11 cellular contexts compared by ENCODE assay signal in the genomic region with DNA sequence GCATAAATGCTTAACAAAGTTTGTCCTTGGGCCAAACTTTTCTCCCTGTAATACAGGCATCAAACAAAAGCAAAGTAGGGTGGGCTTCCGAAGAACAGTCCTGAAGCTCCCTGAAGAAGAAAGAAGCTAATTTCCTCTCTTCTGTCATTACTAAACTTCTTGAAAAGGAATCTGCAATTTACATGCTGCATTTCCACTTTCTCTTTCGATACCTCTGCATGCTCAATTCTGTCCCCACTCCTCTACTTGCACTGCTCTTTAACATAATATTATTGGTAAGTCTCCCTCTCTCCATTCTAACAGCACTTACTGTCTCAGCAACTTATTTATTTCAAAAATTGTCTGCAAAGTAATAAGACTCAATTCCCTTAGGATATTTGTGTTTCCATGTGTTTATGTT. TPM values are rescaled to one million over a fixed set of nuclear protein-coding genes. Genes with fewer than 3 reads are reported as not detected.
A peak's percentile ranks its signal among the peaks of the same experiment; 100 is the strongest.
DNase-seq lines count a peak whose midpoint lies in the region; ATAC-seq, FAIRE-seq and TF ChIP-seq lines count a peak whose summit lies in the region.
"Had no signal": no experiment of that assay in that cellular context is flagged by ENCODE, and none has a peak within 500 bp of the region (broad histone marks: within the 10 kb centered on the region; RNA-seq: fewer than 3 reads in every experiment).

No MANE protein-coding gene starts in this region.

- H3K4me3 Mint-ChIP-seq in activated naive CD4-positive, alpha-beta T cell treated with anti-CD3 and anti-CD28 coated beads for 36 hours: peak overlapping the region; percentile 2

- H3K36me3 ChIP-seq in GM12878 (ENCODE audit: control insufficient read depth in 2 of 2, insufficient read depth in 2 of 2, low read length in 1 of 2): no peaks in the 10 kb centered on the region
- no peaks in the 10 kb centered on the region for H3K36me3 ChIP-seq in subcutaneous abdominal adipose tissue (ENCODE audit: control insufficient read depth in 5 of 5, insufficient read depth in 5 of 5, low read length in 5 of 5)
- no peaks in the 10 kb centered on the region for H3K36me3 ChIP-seq in upper lobe of left lung

- TF ChIP-seq RAD21 in GM12878 (IDR thresholded peaks at IDR 0.05; ENCODE audit: insufficient read depth, low read depth, low read length): no peak

- RAD21 ChIA-PET in GM12878 (lab: Charles Lee; ENCODE audit: unreplicated experiment): no interaction called here

- intact Hi-C loops in activated naive CD4-positive, alpha-beta T cell treated with anti-CD3 and anti-CD28 coated beads for 36 hours (cut with micrococcal nuclease): loop anchor here (5.0 to 10.0 kb wide), 2 partner anchors 1226 to 1636 kb away; a partner anchor contains a TSS
- intact Hi-C loops in GM12878 (cut with micrococcal nuclease; ENCODE audit: unreplicated experiment): loop anchor here (10.0 kb wide), 3 partner anchors 156 to 366 kb away; no protein-coding TSS in a partner anchor

- POLR2A ChIA-PET in GM12878 (lab: Charles Lee): no interaction called here

- H3K4me1 ChIP-seq in GM12878 (ENCODE audit: control insufficient read depth, insufficient read depth, low read length) (peaks cover 15% of the 10 kb centered on the region), subcutaneous abdominal adipose tissue (ENCODE audit: control insufficient read depth in 5 of 5, insufficient read depth in 5 of 5, low read length in 5 of 5) (peaks cover 0 to 23% (median 12%) of the 10 kb centered on the region in 5 donors), upper lobe of left lung (peaks cover 5 to 13% (median 10%) of the 10 kb centered on the region in 4 donors)

- H3K27me3 ChIP-seq in GM12878 (replicated peaks in 1 of 2; ENCODE audit: control insufficient read depth in 2 of 2, insufficient read depth in 2 of 2, low read length in 1 of 2) (no peaks in the 10 kb centered on the region), subcutaneous abdominal adipose tissue (ENCODE audit: control insufficient read depth in 5 of 5, insufficient read depth in 4 of 5, low read length in 5 of 5) (no peaks in the 10 kb centered on the region), upper lobe of left lung (peaks cover 0 to 3% (median 0%) of the 10 kb centered on the region in 4 donors)

- H2AFZ ChIP-seq in GM12878 (ENCODE audit: control insufficient read depth, low read depth, low read length): peak overlapping the region; percentile 74
- H2AFZ ChIP-seq: parathyroid adenoma had no signal

- CTCF ChIA-PET in activated naive CD4-positive, alpha-beta T cell treated with anti-CD3 and anti-CD28 coated beads for 36 hours (lab: Charles Lee): no interaction called here
- CTCF ChIA-PET in GM12878 (lab: Yijun Ruan, JAX): interaction anchor here (1.1 kb wide), 1 partner anchor 547 kb away, joined by 3 read pairs; no protein-coding TSS in a partner anchor

- peak overlapping the region; percentile 85 for H3K4me2 ChIP-seq in GM12878 (ENCODE audit: control insufficient read depth, insufficient read depth)

- ATAC-seq in GM12878 (no peak), upper lobe of left lung (ENCODE audit: low FRiP score in 2 of 2) (no peak), HG03135 (IDR thresholded peaks at IDR 0.05; ENCODE audit: unreplicated experiment) (no peak)

- H3K79me2 ChIP-seq in GM12878 (ENCODE audit: control insufficient read depth, insufficient read depth, low read length): peaks cover 2% of the 10 kb centered on the region
- H3K79me2 ChIP-seq: parathyroid adenoma had no signal

- no TSS peak for BruUV-seq in GM12878 (replicated peaks; lab: Mats Ljungman, UMichigan)

- H3K27ac ChIP-seq in GM12878 (ENCODE audit: control insufficient read depth, insufficient read depth): peak overlapping the region; percentile 50
- H3K27ac ChIP-seq in subcutaneous abdominal adipose tissue (ENCODE audit: low read depth, low read length): peak overlapping the region; percentile 44
- peak overlapping the region in 1 of 4 donors; percentile 2 for H3K27ac ChIP-seq in upper lobe of left lung
- H3K27ac ChIP-seq: parathyroid adenoma had no signal

- peaks cover 43% of the 10 kb centered on the region for H3K4me1 Mint-ChIP-seq in activated naive CD4-positive, alpha-beta T cell treated with anti-CD3 and anti-CD28 coated beads for 36 hours (ENCODE audit: low read depth)

- no peak for DNase-seq in activated naive CD4-positive, alpha-beta T cell treated with anti-CD3 and anti-CD28 coated beads for 36 hours
- DNase-seq in activated naive CD4-positive, alpha-beta T cell treated with anti-CD3 and anti-CD28 coated beads, Interleukin-2, amount 50 U/mL, for 16 hours: no peak
- DNase-seq in KBM-7 (peak; percentile 12), GM12878 (ENCODE audit: low read depth, low spot score) (peak; percentile 33), upper lobe of left lung (no peak), AG20443 (ENCODE audit: low spot score) (no peak)
- DNase-seq: glutamatergic neuron, Kasumi-1 had no signal

- TF ChIP-seq POLR2A in GM12878 (IDR thresholded peaks at IDR 0.05; ENCODE audit: low read depth, low read length) (no peak), upper lobe of left lung (IDR thresholded peaks at IDR 0.05) (no peak)

- WGBS in GM12878 (ENCODE audit: insufficient coverage, insufficient replicate concordance, low lambda C conversion rate, missing lambda C conversion rate): 0% methylated on average over 2 of the region's 2 CpGs
- WGBS in upper lobe of left lung, 2 donors: 16 to 30% methylated on average over 2 of the region's 2 CpGs

- SMC1A ChIA-PET in GM12878 (lab: Charles Lee; ENCODE audit: uncharacterized antibody, unreplicated experiment): interaction anchor here (1.7 kb wide), 2 partner anchors 9 to 154 kb away, joined by 5 to 6 read pairs; no protein-coding TSS in a partner anchor

- no peaks in the 10 kb centered on the region for H3K9me3 Mint-ChIP-seq in activated naive CD4-positive, alpha-beta T cell treated with anti-CD3 and anti-CD28 coated beads for 36 hours

- no peak overlapping the region for H3K27ac Mint-ChIP-seq in activated naive CD4-positive, alpha-beta T cell treated with anti-CD3 and anti-CD28 coated beads for 36 hours

- H4K20me1 ChIP-seq in GM12878 (ENCODE audit: control insufficient read depth, insufficient read depth): no peaks in the 10 kb centered on the region

- no peaks in the 10 kb centered on the region for H3K27me3 Mint-ChIP-seq in activated naive CD4-positive, alpha-beta T cell treated with anti-CD3 and anti-CD28 coated beads for 36 hours (ENCODE audit: low read depth)

- peak; percentile 80 for FAIRE-seq in GM12878 (lab: Jason Lieb, UNC)

- no peaks in the 10 kb centered on the region for H3K36me3 Mint-ChIP-seq in activated naive CD4-positive, alpha-beta T cell treated with anti-CD3 and anti-CD28 coated beads for 36 hours (ENCODE audit: low read depth)

- TF ChIP-seq EP300 in GM12878 (IDR thresholded peaks at IDR 0.05; ENCODE audit: borderline replicate concordance in 1 of 2, control insufficient read depth in 1 of 2, low read depth in 2 of 2, low read length in 2 of 2) (0 out of 4 replicates have a peak, but pooled peaks of 1 of the 2 experiments have one; percentile 30), upper lobe of left lung (IDR thresholded peaks at IDR 0.05) (no peak)

- H3K9ac ChIP-seq in GM12878 (ENCODE audit: control insufficient read depth, insufficient read depth, low read length) (peak overlapping the region; percentile 34; the same call in 1 of the 2 replicates), subcutaneous abdominal adipose tissue (ENCODE audit: low read length in 5 of 5) (peak overlapping the region in 3 of 5 donors; percentile 40 to 62 (median 59))
- H3K9ac ChIP-seq: parathyroid adenoma had no signal

- in situ Hi-C loops in KBM-7 (cut with MboI; ENCODE audit: low pct_unique_long_range_greater_than_20kb, low sequenced_read_pairs): no loop called here
- in situ Hi-C loops in GM12878 (cut with MboI): no loop called here

- TF ChIP-seq CTCF in GM12878 (IDR thresholded peaks at IDR 0.05 in 2 of 3, conservative IDR thresholded peaks at IDR 0.05 in 1 of 3; ENCODE audit: control insufficient read depth in 2 of 3, extremely low read depth in 1 of 3, insufficient read depth in 1 of 3, low read depth in 3 of 3, low read length in 3 of 3): no peak
- no peak for TF ChIP-seq CTCF in upper lobe of left lung (IDR thresholded peaks at IDR 0.05)

- H3K4me3 ChIP-seq in GM12878: no peak overlapping the region
- peak overlapping the region in 4 of 5 donors; percentile 32 to 44 (median 36) for H3K4me3 ChIP-seq in subcutaneous abdominal adipose tissue (ENCODE audit: low read depth in 1 of 5, low read length in 5 of 5)
- no peak overlapping the region for H3K4me3 ChIP-seq in upper lobe of left lung

- H3K9me3 ChIP-seq in GM12878 (replicated peaks; ENCODE audit: control insufficient read depth, insufficient read depth, low read length) (no peaks in the 10 kb centered on the region), subcutaneous abdominal adipose tissue (ENCODE audit: control insufficient read depth in 5 of 5, low read length in 5 of 5) (no peaks in the 10 kb centered on the region), upper lobe of left lung (no peaks in the 10 kb centered on the region)

TF ChIP-seq in GM12878, 131 proteins besides CTCF, POLR2A, EP300 and RAD21 (continues in another document):
- TF ChIP-seq MYC (IDR thresholded peaks at IDR 0.05; ENCODE audit: insufficient read depth, insufficient read length, insufficient replicate concordance, low read length, severe bottlenecking) (no peak), RUNX3 (IDR thresholded peaks at IDR 0.05; ENCODE audit: low read length) (0 out of 2 replicates have a peak, but pooled peaks have one; percentile 13), JUNB (IDR thresholded peaks at IDR 0.05) (peak; percentile 22; the same call in 1 of the 2 replicates)

RNA-seq across cellular contexts. Expression of a gene that starts 3.9 kb away (rescaled TPM):
- 1 to 10 TPM; 7.3 to 8.3 TPM for total RNA-seq in activated naive CD4-positive, alpha-beta T cell treated with anti-CD3 and anti-CD28 coated beads for 36 hours
- total RNA-seq in GM12878 (2013; cell fraction: nucleolus; rRNA removed): 10.2 and 16.0 TPM in 2 replicates
- total RNA-seq in GM12878 (2014; rRNA removed) (11.2 and 11.3 TPM in 2 replicates), GM12878 (2014; rRNA removed; fragmentation: Illumina TruSeq; extraction: Trizol) (6.2 and 7.7 TPM in 2 replicates), GM12878 (2021) (9.1 and 10.2 TPM in 2 replicates), upper lobe of left lung (100 to 1,000 TPM in 1 of 6 donors, 10 to 100 TPM in 5; 21.0 to 125 (median 65.6) TPM)
- 1.9 TPM for polyA plus RNA-seq in GM12878 (2011; ENCODE audit: low read depth)
- polyA plus RNA-seq in GM12878 (2011; rRNA removed) (6.0 and 6.5 TPM in 2 replicates), GM12878 (2014; fragmentation: Illumina TruSeq; extraction: Trizol) (9.7 and 10.6 TPM in 2 replicates), GM12878 (2014; fragmentation: Nextera tagmentation; extraction: Ambion mirVana) (1 to 10 TPM; 3.0 TPM), GM12878 (2014; rRNA removed) (7.7 and 9.8 TPM in 2 replicates), GM12878 (2016; fragmentation: Nextera tagmentation; extraction: Ambion mirVana) (1 to 10 TPM; 7.5 to 8.6 TPM)
- polyA plus RNA-seq in GM12878 (2011; cell fraction: cytosol; rRNA removed): 5.2 and 5.8 TPM in 2 replicates
- polyA plus RNA-seq in GM12878 (2011; cell fraction: nucleus; rRNA removed): 3.5 and 3.6 TPM in 2 replicates
- 3.1 and 4.2 TPM in 2 replicates for polyA plus RNA-seq in GM12878 (2012)
- polyA minus RNA-seq in GM12878 (2011; rRNA and poly(A)+ RNA removed): 6.6 and 7.5 TPM in 2 replicates
- 1.7 and 1.8 TPM in 2 replicates for polyA minus RNA-seq in GM12878 (2011; cell fraction: cytosol; rRNA and poly(A)+ RNA removed)
- polyA minus RNA-seq in GM12878 (2011; cell fraction: nucleus; rRNA and poly(A)+ RNA removed): 5.0 and 7.0 TPM in 2 replicates

Comparison
In these comparisons a context has a peak if more than half of its experiments do, and no peak if none do; other contexts are left out.
1. DNase-seq: peak in KBM-7 (single experiment) and GM12878 (single experiment); none in activated naive CD4-positive, alpha-beta T cell treated with anti-CD3 and anti-CD28 coated beads for 36 hours (single experiment), activated naive CD4-positive, alpha-beta T cell treated with anti-CD3 and anti-CD28 coated beads, Interleukin-2, amount 50 U/mL, for 16 hours (single experiment), upper lobe of left lung (0 of 2) and AG20443 (single experiment).
2. H3K4me3 ChIP-seq: peak in subcutaneous abdominal adipose tissue (4 of 5); none in GM12878 (single experiment) and upper lobe of left lung (0 of 4).